28 cellular contexts compared by ENCODE assay signal in the genomic region with DNA sequence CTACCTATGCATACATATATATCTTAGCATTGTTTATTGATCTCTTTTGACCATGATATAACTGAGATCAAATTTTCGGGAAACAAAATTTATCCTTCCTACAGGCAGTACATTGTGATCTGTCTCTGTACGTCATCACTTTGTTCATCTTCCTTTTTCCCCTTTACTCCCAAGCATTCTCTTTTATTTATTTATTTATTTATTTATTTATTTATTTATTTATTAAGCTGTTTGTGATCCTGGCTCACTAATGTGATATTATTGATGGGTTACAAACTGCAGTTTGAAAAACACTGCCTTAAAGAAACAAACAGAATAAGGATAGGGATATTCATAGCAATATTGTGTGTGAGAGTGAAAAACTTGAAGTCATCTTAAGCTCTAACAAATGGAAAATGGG. TPM values are rescaled to one million over a fixed set of nuclear protein-coding genes. Genes with fewer than 3 reads are reported as not detected.
"Had no signal": no experiment of that assay in that cellular context is flagged by ENCODE, and none has a peak within 500 bp of the region (broad histone marks: within the 10 kb centered on the region; RNA-seq: fewer than 3 reads in every experiment).

No MANE protein-coding gene starts in this region.

- H3K9me3 ChIP-seq: stomach, suprapubic skin, testis, thoracic aorta, thyroid gland, tibial artery, tibial nerve, transverse colon, upper lobe of left lung, upper lobe of right lung, uterus, vagina had no signal

- H3K27ac ChIP-seq: stomach, suprapubic skin, testis, thoracic aorta, thyroid gland, tibial artery, tibial nerve, transverse colon, upper lobe of left lung, upper lobe of right lung, uterus, vagina had no signal

- H3K4me3 ChIP-seq: stomach, suprapubic skin, testis, thoracic aorta, thyroid gland, tibial artery, tibial nerve, transverse colon, upper lobe of left lung, upper lobe of right lung, uterus, vagina had no signal

- H3K27ac Mint-ChIP-seq: stimulated activated effector memory CD8-positive, alpha-beta T cell treated with anti-CD3 and anti-CD28 coated beads, Interleukin-12 subunit alpha, Interleukin-12 subunit beta, amount 100 ng/mL, for 72 hours; stimulated activated memory B cell treated with anti-CD40 and anti-IgM and Interleukin-4, amounts not matched to agents 10 μg/mL and 1 μg/mL and 100 μg/mL, for 72 hours; stimulated activated naive B cell treated with anti-CD40 and anti-IgM and Interleukin-4, amounts not matched to agents 10 μg/mL and 1 μg/mL and 100 μg/mL, for 72 hours; stimulated activated naive CD8-positive, alpha-beta T cell treated with anti-CD3 and anti-CD28 coated beads, Interleukin-15, amount 100 ng/mL, for 72 hours; stimulated activated naive CD8-positive, alpha-beta T cell treated with anti-CD3 and anti-CD28 coated beads, Interleukin-15, Interleukin-2, amounts not matched to agents 100 ng/mL and 50 ng/mL, for 24 hours; type B pancreatic cell had no signal

- H3K27me3 Mint-ChIP-seq: stimulated activated naive CD8-positive, alpha-beta T cell treated with anti-CD3 and anti-CD28 coated beads, Interleukin-15, amount 100 ng/mL, for 72 hours; type B pancreatic cell had no signal

- H3K9me3 Mint-ChIP-seq: stimulated activated memory B cell treated with anti-CD40 and anti-IgM and Interleukin-4, amounts not matched to agents 10 μg/mL and 1 μg/mL and 100 μg/mL, for 72 hours; stimulated activated naive CD8-positive, alpha-beta T cell treated with anti-CD3 and anti-CD28 coated beads, Interleukin-15, amount 100 ng/mL, for 72 hours; stimulated activated naive CD8-positive, alpha-beta T cell treated with anti-CD3 and anti-CD28 coated beads, Interleukin-15, Interleukin-2, amounts not matched to agents 100 ng/mL and 50 ng/mL, for 24 hours had no signal

- H3K36me3 Mint-ChIP-seq: stimulated activated effector memory CD8-positive, alpha-beta T cell treated with anti-CD3 and anti-CD28 coated beads, Interleukin-12 subunit alpha, Interleukin-12 subunit beta, amount 100 ng/mL, for 72 hours; stimulated activated memory B cell treated with anti-CD40 and anti-IgM and Interleukin-4, amounts not matched to agents 10 μg/mL and 1 μg/mL and 100 μg/mL, for 72 hours; stimulated activated naive B cell treated with anti-CD40 and anti-IgM and Interleukin-4, amounts not matched to agents 10 μg/mL and 1 μg/mL and 100 μg/mL, for 72 hours; type B pancreatic cell had no signal

- H3K4me1 ChIP-seq: stomach, suprapubic skin, testis, thyroid gland, tibial artery, tibial nerve, transverse colon, upper lobe of left lung, upper lobe of right lung, uterus, vagina had no signal

- H3K4me1 Mint-ChIP-seq: stimulated activated effector memory CD8-positive, alpha-beta T cell treated with anti-CD3 and anti-CD28 coated beads, Interleukin-12 subunit alpha, Interleukin-12 subunit beta, amount 100 ng/mL, for 72 hours; stimulated activated memory B cell treated with anti-CD40 and anti-IgM and Interleukin-4, amounts not matched to agents 10 μg/mL and 1 μg/mL and 100 μg/mL, for 72 hours; stimulated activated naive B cell treated with anti-CD40 and anti-IgM and Interleukin-4, amounts not matched to agents 10 μg/mL and 1 μg/mL and 100 μg/mL, for 72 hours; stimulated activated naive CD8-positive, alpha-beta T cell treated with anti-CD3 and anti-CD28 coated beads, Interleukin-15, amount 100 ng/mL, for 72 hours had no signal

- ATAC-seq: stimulated activated effector memory CD8-positive, alpha-beta T cell treated with anti-CD3 and anti-CD28 coated beads, Interleukin-12 subunit alpha, Interleukin-12 subunit beta, amount 100 ng/mL, for 72 hours; stimulated activated memory B cell treated with anti-CD40 and anti-IgM and Interleukin-4, amounts not matched to agents 10 μg/mL and 1 μg/mL and 100 μg/mL, for 72 hours; stimulated activated naive B cell treated with anti-CD40 and anti-IgM and Interleukin-4, amounts not matched to agents 10 μg/mL and 1 μg/mL and 100 μg/mL, for 72 hours; stimulated activated naive CD8-positive, alpha-beta T cell treated with anti-CD3 and anti-CD28 coated beads, Interleukin-15, amount 100 ng/mL, for 72 hours; stimulated activated naive CD8-positive, alpha-beta T cell treated with anti-CD3 and anti-CD28 coated beads, Interleukin-15, Interleukin-2, amounts not matched to agents 100 U/mL and 50 U/mL, for 24 hours; upper lobe of right lung had no signal

- H3K4me3 Mint-ChIP-seq: stimulated activated effector memory CD8-positive, alpha-beta T cell treated with anti-CD3 and anti-CD28 coated beads, Interleukin-12 subunit alpha, Interleukin-12 subunit beta, amount 100 ng/mL, for 72 hours; stimulated activated memory B cell treated with anti-CD40 and anti-IgM and Interleukin-4, amounts not matched to agents 10 μg/mL and 1 μg/mL and 100 μg/mL, for 72 hours; stimulated activated naive B cell treated with anti-CD40 and anti-IgM and Interleukin-4, amounts not matched to agents 10 μg/mL and 1 μg/mL and 100 μg/mL, for 72 hours; stimulated activated naive CD8-positive, alpha-beta T cell treated with anti-CD3 and anti-CD28 coated beads, Interleukin-15, amount 100 ng/mL, for 72 hours; stimulated activated naive CD8-positive, alpha-beta T cell treated with anti-CD3 and anti-CD28 coated beads, Interleukin-15, Interleukin-2, amounts not matched to agents 100 ng/mL and 50 ng/mL, for 24 hours; type B pancreatic cell had no signal

- FAIRE-seq: urothelium cell line had no signal

- H3K36me3 ChIP-seq: stomach, suprapubic skin, thoracic aorta, thyroid gland, tibial artery, tibial nerve, transverse colon, upper lobe of left lung, upper lobe of right lung, uterus, vagina had no signal

- DNase-seq: stimulated activated CD4-positive, alpha-beta T cell treated with anti-CD3 and anti-CD28 coated beads, Interleukin-2, amount 100 ng/mL, for 48 hours; stimulated activated CD4-positive, alpha-beta T cell treated with anti-CD3 and anti-CD28 coated beads, Interleukin-4, amount 100 ng/mL, for 1 hour; stimulated activated CD4-positive, alpha-beta T cell treated with anti-CD3 and anti-CD28 coated beads, Interleukin-4, amount 100 ng/mL, for 24 hours; stimulated activated CD4-positive, alpha-beta T cell treated with anti-CD3 and anti-CD28 coated beads, Interleukin-4, amount 100 ng/mL, for 4 hours; stimulated activated CD8-positive, alpha-beta memory T cell treated with anti-CD3 and anti-CD28 coated beads, Interleukin-4, amount 100 ng/mL, for 48 hours; stimulated activated naive B cell treated with anti-CD40 and anti-IgM and Interleukin-4, amounts not matched to agents 10 μg/mL and 1 μg/mL and 100 μg/mL, for 72 hours; stimulated activated naive CD4-positive, alpha-beta T cell; stimulated activated naive CD4-positive, alpha-beta T cell treated with Interleukin-2 at 50 U/mL for 16 hours; stimulated activated naive CD8-positive, alpha-beta T cell treated with anti-CD3 and anti-CD28 coated beads, Interleukin-15, amount 100 ng/mL, for 72 hours; stimulated activated naive CD8-positive, alpha-beta T cell treated with anti-CD3 and anti-CD28 coated beads, Interleukin-15, Interleukin-2, amounts not matched to agents 100 U/mL and 50 U/mL, for 24 hours; stomach; substantia nigra; testis; thyroid gland; tibial artery; transverse colon; upper lobe of left lung; upper lobe of right lung; uterus had no signal

- H3K27me3 ChIP-seq: stomach, suprapubic skin, testis, thyroid gland, tibial artery, tibial nerve, transverse colon, upper lobe of left lung, upper lobe of right lung, uterus, vagina had no signal

RNA-seq across cellular contexts. Expression of a gene that starts 56.1 kb away (rescaled TPM):
- total RNA-seq: suprapubic skin, thoracic aorta, thyroid gland, tibial nerve, transverse colon, upper lobe of right lung, vagina had no signal
- polyA plus RNA-seq: stomach had no signal
